ENCODE assay signal across 1 cellular context in the genomic region with DNA sequence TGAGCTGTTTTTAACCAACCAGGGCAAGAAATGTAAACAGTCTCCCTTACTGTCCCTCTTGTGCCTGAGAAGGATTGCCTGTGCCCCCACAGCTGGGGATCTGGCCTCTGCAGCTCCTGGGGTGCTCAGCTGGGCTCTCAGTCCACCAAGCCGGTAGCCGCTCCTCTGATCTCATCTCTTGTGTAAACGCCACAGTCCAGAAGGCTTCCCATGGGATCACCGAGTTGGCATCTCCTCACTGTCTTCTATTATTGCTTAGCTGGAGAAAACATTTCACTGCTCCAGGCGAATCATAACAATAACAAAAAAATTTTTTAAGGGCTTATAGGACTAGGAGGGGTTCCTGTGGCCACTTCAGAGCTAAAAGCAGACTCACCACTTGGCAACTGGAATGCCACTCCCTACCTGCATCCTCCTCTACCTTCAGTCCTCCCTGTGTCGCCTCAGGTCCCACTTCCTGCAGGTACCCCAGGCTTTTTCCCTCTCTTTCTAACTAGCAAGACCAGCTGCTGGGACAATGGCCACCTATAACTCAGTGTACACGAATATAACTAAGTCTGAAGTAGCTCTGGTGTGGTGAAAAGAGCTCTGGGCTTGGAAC.
TF ChIP-seq lines count a peak whose summit lies in the region.

No MANE protein-coding gene starts in this region.

TF ChIP-seq in K562, 482 proteins besides CTCF, POLR2A, EP300 and RAD21 (continued from another document):
- TF ChIP-seq, protein P1, sequence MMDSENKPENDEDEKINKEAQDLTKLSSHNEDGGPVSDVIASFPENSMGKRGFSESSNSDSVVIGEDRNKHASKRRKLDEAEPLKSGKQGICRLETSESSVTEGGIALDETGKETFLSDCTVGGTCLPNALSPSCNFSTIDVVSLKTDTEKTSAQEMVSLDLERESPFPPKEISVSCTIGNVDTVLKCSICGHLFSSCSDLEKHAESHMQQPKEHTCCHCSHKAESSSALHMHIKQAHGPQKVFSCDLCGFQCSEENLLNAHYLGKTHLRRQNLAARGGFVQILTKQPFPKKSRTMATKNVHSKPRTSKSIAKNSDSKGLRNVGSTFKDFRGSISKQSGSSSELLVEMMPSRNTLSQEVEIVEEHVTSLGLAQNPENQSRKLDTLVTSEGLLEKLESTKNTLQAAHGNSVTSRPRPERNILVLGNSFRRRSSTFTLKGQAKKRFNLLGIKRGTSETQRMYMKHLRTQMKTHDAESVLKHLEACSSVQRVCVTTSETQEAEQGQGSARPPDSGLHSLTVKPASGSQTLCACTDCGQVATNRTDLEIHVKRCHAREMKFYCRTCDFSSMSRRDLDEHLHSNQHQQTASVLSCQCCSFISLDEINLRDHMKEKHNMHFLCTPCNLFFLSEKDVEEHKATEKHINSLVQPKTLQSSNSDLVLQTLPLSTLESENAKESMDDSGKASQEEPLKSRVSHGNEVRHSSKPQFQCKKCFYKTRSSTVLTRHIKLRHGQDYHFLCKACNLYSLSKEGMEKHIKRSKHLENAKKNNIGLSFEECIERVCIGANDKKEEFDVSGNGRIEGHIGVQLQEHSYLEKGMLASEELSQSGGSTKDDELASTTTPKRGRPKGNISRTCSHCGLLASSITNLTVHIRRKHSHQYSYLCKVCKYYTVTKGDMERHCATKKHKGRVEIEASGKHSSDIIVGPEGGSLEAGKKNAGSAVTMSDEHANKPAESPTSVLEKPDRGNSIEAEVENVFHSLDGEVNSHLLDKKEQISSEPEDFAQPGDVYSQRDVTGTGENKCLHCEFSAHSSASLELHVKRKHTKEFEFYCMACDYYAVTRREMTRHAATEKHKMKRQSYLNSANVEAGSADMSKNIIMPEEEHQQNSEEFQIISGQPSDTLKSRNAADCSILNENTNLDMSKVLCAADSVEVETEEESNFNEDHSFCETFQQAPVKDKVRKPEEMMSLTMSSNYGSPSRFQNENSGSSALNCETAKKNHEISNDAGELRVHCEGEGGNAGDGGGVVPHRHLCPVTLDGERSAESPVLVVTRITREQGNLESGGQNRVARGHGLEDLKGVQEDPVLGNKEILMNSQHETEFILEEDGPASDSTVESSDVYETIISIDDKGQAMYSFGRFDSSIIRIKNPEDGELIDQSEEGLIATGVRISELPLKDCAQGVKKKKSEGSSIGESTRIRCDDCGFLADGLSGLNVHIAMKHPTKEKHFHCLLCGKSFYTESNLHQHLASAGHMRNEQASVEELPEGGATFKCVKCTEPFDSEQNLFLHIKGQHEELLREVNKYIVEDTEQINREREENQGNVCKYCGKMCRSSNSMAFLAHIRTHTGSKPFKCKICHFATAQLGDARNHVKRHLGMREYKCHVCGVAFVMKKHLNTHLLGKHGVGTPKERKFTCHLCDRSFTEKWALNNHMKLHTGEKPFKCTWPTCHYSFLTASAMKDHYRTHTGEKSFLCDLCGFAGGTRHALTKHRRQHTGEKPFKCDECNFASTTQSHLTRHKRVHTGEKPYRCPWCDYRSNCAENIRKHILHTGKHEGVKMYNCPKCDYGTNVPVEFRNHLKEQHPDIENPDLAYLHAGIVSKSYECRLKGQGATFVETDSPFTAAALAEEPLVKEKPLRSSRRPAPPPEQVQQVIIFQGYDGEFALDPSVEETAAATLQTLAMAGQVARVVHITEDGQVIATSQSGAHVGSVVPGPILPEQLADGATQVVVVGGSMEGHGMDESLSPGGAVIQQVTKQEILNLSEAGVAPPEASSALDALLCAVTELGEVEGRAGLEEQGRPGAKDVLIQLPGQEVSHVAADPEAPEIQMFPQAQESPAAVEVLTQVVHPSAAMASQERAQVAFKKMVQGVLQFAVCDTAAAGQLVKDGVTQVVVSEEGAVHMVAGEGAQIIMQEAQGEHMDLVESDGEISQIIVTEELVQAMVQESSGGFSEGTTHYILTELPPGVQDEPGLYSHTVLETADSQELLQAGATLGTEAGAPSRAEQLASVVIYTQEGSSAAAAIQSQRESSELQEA (IDR thresholded peaks at IDR 0.05; ENCODE audit: low read depth) = no peak
- TF ChIP-seq, protein P2, sequence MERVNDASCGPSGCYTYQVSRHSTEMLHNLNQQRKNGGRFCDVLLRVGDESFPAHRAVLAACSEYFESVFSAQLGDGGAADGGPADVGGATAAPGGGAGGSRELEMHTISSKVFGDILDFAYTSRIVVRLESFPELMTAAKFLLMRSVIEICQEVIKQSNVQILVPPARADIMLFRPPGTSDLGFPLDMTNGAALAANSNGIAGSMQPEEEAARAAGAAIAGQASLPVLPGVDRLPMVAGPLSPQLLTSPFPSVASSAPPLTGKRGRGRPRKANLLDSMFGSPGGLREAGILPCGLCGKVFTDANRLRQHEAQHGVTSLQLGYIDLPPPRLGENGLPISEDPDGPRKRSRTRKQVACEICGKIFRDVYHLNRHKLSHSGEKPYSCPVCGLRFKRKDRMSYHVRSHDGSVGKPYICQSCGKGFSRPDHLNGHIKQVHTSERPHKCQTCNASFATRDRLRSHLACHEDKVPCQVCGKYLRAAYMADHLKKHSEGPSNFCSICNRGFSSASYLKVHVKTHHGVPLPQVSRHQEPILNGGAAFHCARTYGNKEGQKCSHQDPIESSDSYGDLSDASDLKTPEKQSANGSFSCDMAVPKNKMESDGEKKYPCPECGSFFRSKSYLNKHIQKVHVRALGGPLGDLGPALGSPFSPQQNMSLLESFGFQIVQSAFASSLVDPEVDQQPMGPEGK (CRISPR knock-in tag; IDR thresholded peaks at IDR 0.05; ENCODE audit: borderline replicate concordance) = no peak
- no peak for TF ChIP-seq HMGN3 (IDR thresholded peaks at IDR 0.05; ENCODE audit: borderline replicate concordance, extremely low read depth, insufficient read length, low read depth, low read length)
